Comparison of ENCODE assay signal across 9 cellular contexts in genomic region chr17:81221371-81221841, GRCh38. TPM values are rescaled to one million over a fixed set of nuclear protein-coding genes. Genes with fewer than 3 reads are reported as not detected.
DNase-seq lines count a peak whose midpoint lies in the region; ATAC-seq and TF ChIP-seq lines count a peak whose summit lies in the region.
"Had no signal": no experiment of that assay in that cellular context is flagged by ENCODE, and none has a peak within 500 bp of the region (broad histone marks: within the 10 kb centered on the region; RNA-seq: fewer than 3 reads in every experiment).

No MANE protein-coding gene starts in this region.

- peak overlapping the region; percentile 44 for H3K4me3 Mint-ChIP-seq in activated naive CD4-positive, alpha-beta T cell treated with anti-CD3 and anti-CD28 coated beads, Interleukin-2, amount 50 U/mL, for 24 hours
- H3K4me3 Mint-ChIP-seq in WTC11 = peak overlapping the region; percentile 71
- H3K4me3 Mint-ChIP-seq in glutamatergic neuron (ENCODE audit: unreplicated experiment) = peak overlapping the region; percentile 78
- peak overlapping the region; percentile 85 for H3K4me3 Mint-ChIP-seq in type B pancreatic cell

- POLR2A ChIA-PET in WTC11 (lab: Charles Lee) = no interaction called here

- ATAC-seq in WTC11 (no peak), HG02884 (IDR thresholded peaks at IDR 0.05; ENCODE audit: unreplicated experiment) (no peak)

- no peak for DNase-seq in activated naive CD4-positive, alpha-beta T cell treated with anti-CD3 and anti-CD28 coated beads, Interleukin-2, amount 50 U/mL, for 16 hours
- DNase-seq in WTC11 (ENCODE audit: low spot score) (peak; percentile 60), glutamatergic neuron (no peak), type B pancreatic cell (ENCODE audit: extremely low spot score, unreplicated experiment) (no peak), islet precursor cell (no peak), T1000 (lab: John Stamatoyannopoulos, UW) (no peak)
- DNase-seq: NCI-H446 had no signal

- H3K9me3 Mint-ChIP-seq in activated naive CD4-positive, alpha-beta T cell treated with anti-CD3 and anti-CD28 coated beads, Interleukin-2, amount 50 U/mL, for 24 hours = no peaks in the 10 kb centered on the region
- H3K9me3 Mint-ChIP-seq in WTC11 = no peaks in the 10 kb centered on the region
- peaks cover 13% of the 10 kb centered on the region for H3K9me3 Mint-ChIP-seq in glutamatergic neuron (ENCODE audit: unreplicated experiment)
- no peaks in the 10 kb centered on the region for H3K9me3 Mint-ChIP-seq in type B pancreatic cell

- no peak overlapping the region for H3K27ac Mint-ChIP-seq in activated naive CD4-positive, alpha-beta T cell treated with anti-CD3 and anti-CD28 coated beads, Interleukin-2, amount 50 U/mL, for 24 hours
- H3K27ac Mint-ChIP-seq in WTC11 = peak overlapping the region; percentile 58; the same call in 1 of the 2 replicates
- no peak overlapping the region for H3K27ac Mint-ChIP-seq in glutamatergic neuron (ENCODE audit: unreplicated experiment)
- no peak overlapping the region for H3K27ac Mint-ChIP-seq in type B pancreatic cell

- H3K27me3 Mint-ChIP-seq in activated naive CD4-positive, alpha-beta T cell treated with anti-CD3 and anti-CD28 coated beads, Interleukin-2, amount 50 U/mL, for 24 hours = no peaks in the 10 kb centered on the region
- H3K27me3 Mint-ChIP-seq in WTC11 (ENCODE audit: low read depth) = peaks cover 19% of the 10 kb centered on the region
- peaks cover 9% of the 10 kb centered on the region for H3K27me3 Mint-ChIP-seq in glutamatergic neuron (ENCODE audit: unreplicated experiment)
- peaks cover 3% of the 10 kb centered on the region for H3K27me3 Mint-ChIP-seq in type B pancreatic cell

- TF ChIP-seq CTCF in WTC11 (IDR thresholded peaks at IDR 0.05) (no peak), glutamatergic neuron (IDR thresholded peaks at IDR 0.05; ENCODE audit: partially characterized antibody, unreplicated experiment) (no peak), type B pancreatic cell (conservative IDR thresholded peaks at IDR 0.05) (no peak)

- CTCF ChIA-PET in WTC11 (lab: Charles Lee) = interaction anchor here (0.9 to 1.2 kb wide), 2 partner anchors 9 to 78 kb away, joined by 3 read pairs; no protein-coding TSS in a partner anchor

- H3K4me1 Mint-ChIP-seq in activated naive CD4-positive, alpha-beta T cell treated with anti-CD3 and anti-CD28 coated beads, Interleukin-2, amount 50 U/mL, for 24 hours = peaks cover 11% of the 10 kb centered on the region
- H3K4me1 Mint-ChIP-seq in WTC11 = peaks cover 17% of the 10 kb centered on the region
- H3K4me1 Mint-ChIP-seq in glutamatergic neuron (ENCODE audit: low read depth, unreplicated experiment) = peaks cover 9% of the 10 kb centered on the region
- peaks cover 12% of the 10 kb centered on the region for H3K4me1 Mint-ChIP-seq in type B pancreatic cell (ENCODE audit: unreplicated experiment)

- H3K36me3 Mint-ChIP-seq in activated naive CD4-positive, alpha-beta T cell treated with anti-CD3 and anti-CD28 coated beads, Interleukin-2, amount 50 U/mL, for 24 hours = no peaks in the 10 kb centered on the region
- 0 out of 2 replicates have a peak, but pooled peaks cover 3% of the 10 kb centered on the region for H3K36me3 Mint-ChIP-seq in WTC11
- H3K36me3 Mint-ChIP-seq in glutamatergic neuron (ENCODE audit: unreplicated experiment) = peaks cover 10% of the 10 kb centered on the region
- peaks cover 8% of the 10 kb centered on the region for H3K36me3 Mint-ChIP-seq in type B pancreatic cell

TF ChIP-seq in WTC11, 78 proteins besides CTCF, POLR2A, EP300 and RAD21:
- TF ChIP-seq MXD4 (CRISPR knock-in tag; IDR thresholded peaks at IDR 0.05; ENCODE audit: borderline replicate concordance) (no peak), HMGA2 (CRISPR knock-in tag; IDR thresholded peaks at IDR 0.05) (no peak), ZNF512 (CRISPR knock-in tag; IDR thresholded peaks at IDR 0.05; ENCODE audit: borderline replicate concordance) (no peak), PRRX2 (CRISPR knock-in tag; IDR thresholded peaks at IDR 0.05) (no peak), TCF7 (CRISPR knock-in tag; IDR thresholded peaks at IDR 0.05; ENCODE audit: low read depth) (no peak), ATF1 (CRISPR knock-in tag; IDR thresholded peaks at IDR 0.05) (no peak), CDX4 (CRISPR knock-in tag; IDR thresholded peaks at IDR 0.05; ENCODE audit: borderline replicate concordance) (no peak), GRHL2 (CRISPR knock-in tag; IDR thresholded peaks at IDR 0.05; ENCODE audit: insufficient replicate concordance, severe bottlenecking) (no peak), RORB (CRISPR knock-in tag; IDR thresholded peaks at IDR 0.05) (no peak), MAX (CRISPR knock-in tag; IDR thresholded peaks at IDR 0.05) (no peak), FOXP4 (CRISPR knock-in tag; IDR thresholded peaks at IDR 0.05) (no peak), JUN (CRISPR knock-in tag; IDR thresholded peaks at IDR 0.05) (no peak), ATF6 (CRISPR knock-in tag; IDR thresholded peaks at IDR 0.05) (no peak), ZNF263 (CRISPR knock-in tag; IDR thresholded peaks at IDR 0.05; ENCODE audit: low read depth) (no peak)
TF ChIP-seq in WTC11: peak in this region for 0.

RNA-seq across cellular contexts. Expression of gene CEP131, which starts 1.4 kb away (rescaled TPM):
- 32.4 to 35.2 TPM (median 34.3 TPM) in 3 replicates for total RNA-seq in WTC11 (2021)
- 35.1 TPM for total RNA-seq in glutamatergic neuron (ENCODE audit: unreplicated experiment)
- total RNA-seq in type B pancreatic cell (ENCODE audit: low replicate concordance) = 12.8 and 26.8 TPM in 2 replicates

RNA-seq across cellular contexts. Expression of gene TEPSIN, which starts 17.4 kb away (rescaled TPM):
- total RNA-seq in WTC11 (2021) = 32.2 to 40.7 TPM (median 35.4 TPM) in 3 replicates
- 85.7 TPM for total RNA-seq in glutamatergic neuron (ENCODE audit: unreplicated experiment)
- total RNA-seq in type B pancreatic cell (ENCODE audit: low replicate concordance) = 45.7 and 50.1 TPM in 2 replicates

RNA-seq across cellular contexts. Expression of gene NDUFAF8, which starts 17.7 kb away (rescaled TPM):
- total RNA-seq in WTC11 (2021) (58.6 to 73.0 TPM (median 59.9 TPM) in 3 replicates), glutamatergic neuron (ENCODE audit: unreplicated experiment) (31.5 TPM), type B pancreatic cell (ENCODE audit: low replicate concordance) (56.9 and 82.3 TPM in 2 replicates)

RNA-seq across cellular contexts. Expression of gene AATK, which starts 55.4 kb away (rescaled TPM):
- total RNA-seq in WTC11 (2021) = 2.9 to 4.4 TPM (median 3.0 TPM) in 3 replicates
- 27.0 TPM for total RNA-seq in glutamatergic neuron (ENCODE audit: unreplicated experiment)
- total RNA-seq in type B pancreatic cell (ENCODE audit: low replicate concordance) = 4.6 and 6.4 TPM in 2 replicates

RNA-seq across cellular contexts. Expression of gene PVALEF, which starts 56.1 kb away (rescaled TPM):
- total RNA-seq in WTC11 (2021) (not detected in 3 replicates), glutamatergic neuron (ENCODE audit: unreplicated experiment) (0.29 TPM), type B pancreatic cell (ENCODE audit: low replicate concordance) (0.21 TPM in 1 of 2 replicates, not detected in the other)
